8 cellular contexts compared by ENCODE assay signal in genomic region chr1:24849653-24850295, GRCh38.
DNase-seq lines count a peak whose midpoint lies in the region; ATAC-seq and TF ChIP-seq lines count a peak whose summit lies in the region.

No MANE protein-coding gene starts in this region.

- no peak overlapping the region for H3K27ac ChIP-seq in KMS-11
- H3K27ac ChIP-seq in mesodermal cell (ENCODE audit: low read depth, low read length, severe bottlenecking), result peak overlapping the region; percentile 87

- TF ChIP-seq CTCF in KMS-11 (conservative IDR thresholded peaks at IDR 0.05; ENCODE audit: low read depth, low read length), result peak; percentile 48; the same call in 1 of the 2 replicates

- no peaks in the 10 kb centered on the region for H4K20me1 ChIP-seq in KMS-11 (ENCODE audit: insufficient read depth)

- no peak for ATAC-seq in activated T-cell treated with anti-CD3 and anti-CD28 coated beads, Interleukin-2, amount 50 U/mL, for 4 hours
- ATAC-seq in GM19397 (IDR thresholded peaks at IDR 0.05; ENCODE audit: unreplicated experiment), result no peak

- WGBS in mesodermal cell (ENCODE audit: insufficient coverage in 2 of 2), 2 experiments, result 59 to 71% methylated on average over 6 to 8 of the region's 10 CpGs

- peaks cover 17% of the 10 kb centered on the region for H3K4me1 ChIP-seq in KMS-11 (ENCODE audit: low read depth, poor library complexity, severe bottlenecking)
- peaks cover 27% of the 10 kb centered on the region for H3K4me1 ChIP-seq in mesodermal cell (ENCODE audit: control insufficient read depth, insufficient read depth, low read length, poor library complexity, severe bottlenecking)

- H3K27me3 ChIP-seq in KMS-11 (ENCODE audit: insufficient read depth, low read depth), result no peaks in the 10 kb centered on the region; the same call in 1 of the 2 replicates

- H3K4me3 ChIP-seq in KMS-11 (IDR thresholded peaks at IDR 0.05; ENCODE audit: insufficient read depth, low read depth, low read length) (no peak overlapping the region), mesodermal cell (ENCODE audit: extremely low read depth, insufficient read depth, low read length, poor library complexity, severe bottlenecking) (no peak overlapping the region)

- no peaks in the 10 kb centered on the region for H3K79me2 ChIP-seq in KMS-11 (ENCODE audit: insufficient read depth, low read depth)

- peaks cover 16% of the 10 kb centered on the region for H3K4me1 Mint-ChIP-seq in activated T-cell treated with anti-CD3 and anti-CD28 coated beads, Interleukin-2, amount 50 U/mL, for 4 hours (ENCODE audit: low read depth)

- no peaks in the 10 kb centered on the region for H3K36me3 Mint-ChIP-seq in activated T-cell treated with anti-CD3 and anti-CD28 coated beads, Interleukin-2, amount 50 U/mL, for 4 hours (ENCODE audit: insufficient read depth)

- H3K4me2 ChIP-seq in KMS-11, result no peak overlapping the region

- no peaks in the 10 kb centered on the region for H3K9me3 Mint-ChIP-seq in activated T-cell treated with anti-CD3 and anti-CD28 coated beads, Interleukin-2, amount 50 U/mL, for 4 hours

- DNase-seq in ELF-1 (ENCODE audit: low read depth, low spot score), result peak; percentile 40
- DNase-seq in activated T-cell treated with anti-CD3 and anti-CD28 coated beads, Interleukin-2, amount 50 U/mL, for 4 hours, result no peak
- no peak for DNase-seq in HuH-7.5 (ENCODE audit: low spot score)
- DNase-seq in NCI-H1694 (lab: John Stamatoyannopoulos, UW), result no peak
- DNase-seq in cerebellum (ENCODE audit: low spot score), result no peak

- no peaks in the 10 kb centered on the region for H3K27me3 Mint-ChIP-seq in activated T-cell treated with anti-CD3 and anti-CD28 coated beads, Interleukin-2, amount 50 U/mL, for 4 hours (ENCODE audit: low read depth)

- no peaks in the 10 kb centered on the region for H3K9me3 ChIP-seq in mesodermal cell (ENCODE audit: control insufficient read depth, low read length)

- H3K36me3 ChIP-seq in KMS-11 (ENCODE audit: insufficient read depth), result no peaks in the 10 kb centered on the region
- H3K36me3 ChIP-seq in mesodermal cell (ENCODE audit: control insufficient read depth, insufficient read depth, low read length), result peaks cover 15% of the 10 kb centered on the region

- no peak overlapping the region for H2AFZ ChIP-seq in KMS-11 (ENCODE audit: low read depth)

- H3K4me3 Mint-ChIP-seq in activated T-cell treated with anti-CD3 and anti-CD28 coated beads, Interleukin-2, amount 50 U/mL, for 4 hours, result peak overlapping the region; percentile 33

- H3K9ac ChIP-seq in KMS-11, result no peak overlapping the region
